21 cellular contexts compared by ENCODE assay signal in genomic region chr13:49956131-49956530, GRCh38. TPM values are rescaled to one million over a fixed set of nuclear protein-coding genes. Genes with fewer than 3 reads are reported as not detected.
DNase-seq lines count a peak whose midpoint lies in the region; ATAC-seq, FAIRE-seq and TF ChIP-seq lines count a peak whose summit lies in the region.
"Had no signal": no experiment of that assay in that cellular context is flagged by ENCODE, and none has a peak within 500 bp of the region (broad histone marks: within the 10 kb centered on the region; RNA-seq: fewer than 3 reads in every experiment).

No MANE protein-coding gene starts in this region.

- H3K4me3 Mint-ChIP-seq in CD14-positive monocyte, result no peak overlapping the region
- H3K4me3 Mint-ChIP-seq: CD4-positive, alpha-beta T cell had no signal

- no peak for TF ChIP-seq EP300 in K562 (IDR thresholded peaks at IDR 0.05; ENCODE audit: low read length)

- no peak for TF ChIP-seq RAD21 in K562 (CRISPR knock-in tag; conservative IDR thresholded peaks at IDR 0.05 in 1 of 2, IDR thresholded peaks at IDR 0.05 in 1 of 2)

- no peak overlapping the region for H2AFZ ChIP-seq in K562 (ENCODE audit: low read depth, low read length)
- H2AFZ ChIP-seq: GM23248 had no signal

- no peak overlapping the region for H3K9ac ChIP-seq in K562 (ENCODE audit: insufficient read depth in 1 of 2, low read depth in 2 of 2, low read length in 2 of 2)
- H3K9ac ChIP-seq: BLaER1, GM23248 had no signal

- peak overlapping the region in 5 of 7 donors; percentile 37 to 78 (median 68) for H3K27ac Mint-ChIP-seq in CD14-positive monocyte
- H3K27ac Mint-ChIP-seq: CD4-positive, alpha-beta T cell had no signal

- BruUV-seq in K562 (replicated peaks; lab: Mats Ljungman, UMichigan), result no TSS peak

- 0% methylated on average over 1 of the region's 3 CpGs for WGBS in K562 (ENCODE audit: insufficient coverage, low coverage, missing lambda C conversion rate)
- WGBS in esophagus squamous epithelium, 2 donors, result 76 to 89% methylated on average over 3 of the region's 3 CpGs

- intact Hi-C loops in CD14-positive monocyte (cut with micrococcal nuclease) (no loop called here), K562 (cut with micrococcal nuclease) (no loop called here), esophagus squamous epithelium (cut with DNase I) (no loop called here)

- no peaks in the 10 kb centered on the region for H3K9me3 ChIP-seq in K562 (replicated peaks; ENCODE audit: control insufficient read depth, insufficient read depth, low read depth, low read length)
- H3K9me3 ChIP-seq in esophagus squamous epithelium, result no peaks in the 10 kb centered on the region

- no peak for TF ChIP-seq POLR2A in K562 (conservative IDR thresholded peaks at IDR 0.05)
- TF ChIP-seq POLR2A in esophagus squamous epithelium (IDR thresholded peaks at IDR 0.05), result no peak
- no peak for TF ChIP-seq POLR2A in erythroblast (IDR thresholded peaks at IDR 0.05; ENCODE audit: low read length)

- H3K36me3 Mint-ChIP-seq in CD14-positive monocyte, result peaks cover 16 to 23% of the 10 kb centered on the region in 2 donors

- H3K36me3 ChIP-seq in K562 (ENCODE audit: control insufficient read depth, insufficient read depth, low read length) (no peaks in the 10 kb centered on the region), esophagus squamous epithelium (no peaks in the 10 kb centered on the region)

- CTCF ChIA-PET in K562 (lab: Yijun Ruan, JAX; ENCODE audit: low intra/inter-chr PET ratio), result no interaction called here

- H3K27me3 Mint-ChIP-seq in CD14-positive monocyte (ENCODE audit: low read depth in 3 of 3), result peaks cover 0 to 1% (median 0%) of the 10 kb centered on the region in 3 donors
- H3K27me3 Mint-ChIP-seq: CD4-positive, alpha-beta T cell had no signal

- H3K4me1 Mint-ChIP-seq in CD14-positive monocyte, result peaks cover 15% of the 10 kb centered on the region

- TF ChIP-seq CTCF in CD14-positive monocyte (IDR thresholded peaks at IDR 0.05) (no peak), K562 (IDR thresholded peaks at IDR 0.05 in 2 of 3, conservative IDR thresholded peaks at IDR 0.05 in 1 of 3; ENCODE audit: insufficient read depth in 2 of 3, low read depth in 1 of 3, low read length in 3 of 3) (no peak), esophagus squamous epithelium (IDR thresholded peaks at IDR 0.05) (no peak)

- no peaks in the 10 kb centered on the region for H3K79me2 ChIP-seq in K562 (ENCODE audit: control insufficient read depth, insufficient read depth, low read length)

- H3K27ac ChIP-seq in K562 (ENCODE audit: extremely low read depth, low read depth, low read length) (no peak overlapping the region), esophagus squamous epithelium (no peak overlapping the region)
- H3K27ac ChIP-seq: 22Rv1, BLaER1, GM23248 had no signal

- H3K4me1 ChIP-seq in K562 (replicated peaks in 1 of 2; ENCODE audit: control insufficient read depth in 2 of 2, insufficient read depth in 2 of 2, low read length in 2 of 2) (no peaks in the 10 kb centered on the region; a peak in 1 of 5 replicates), esophagus squamous epithelium (peaks cover 0 to 16% (median 0%) of the 10 kb centered on the region in 3 donors)
- H3K4me1 ChIP-seq: BLaER1 had no signal

- no peaks in the 10 kb centered on the region for H3K9me1 ChIP-seq in K562 (ENCODE audit: control insufficient read depth, insufficient read depth, low read length)

- peaks cover 0 to 6% (median 2%) of the 10 kb centered on the region in 7 donors for H3K9me3 Mint-ChIP-seq in CD14-positive monocyte

- H3K4me2 ChIP-seq in K562 (ENCODE audit: insufficient read depth, low read length), result no peak overlapping the region
- H3K4me2 ChIP-seq: BLaER1 had no signal

- H4K20me1 ChIP-seq in K562 (replicated peaks; ENCODE audit: control insufficient read depth, insufficient read depth, low read length), result no peaks in the 10 kb centered on the region
- H4K20me1 ChIP-seq: BLaER1 had no signal

- in situ Hi-C loops in K562 (cut with MboI), result no loop called here

- ATAC-seq in K562, result no peak
- ATAC-seq: GM12878, HCT116 had no signal

- no peak for FAIRE-seq in K562 (lab: Jason Lieb, UNC)
- FAIRE-seq: GM12878, GM18507, H54 had no signal

- H3K4me3 ChIP-seq in K562 (no peak overlapping the region), esophagus squamous epithelium (no peak overlapping the region)
- H3K4me3 ChIP-seq: BLaER1, GM12878, GM23248 had no signal

- POLR2A ChIA-PET in K562 (lab: Yijun Ruan, JAX), result no interaction called here

- DNase-seq in NOMO-1 treated with DMSO at 0.1 percent for 48 hours (lab: John Stamatoyannopoulos, UW; ENCODE audit: unreplicated experiment) (peak; percentile 50), NOMO-1 treated with dmso at 0.1 percent for 144 hours (lab: John Stamatoyannopoulos, UW; ENCODE audit: unreplicated experiment) (no peak), CD14-positive monocyte (ENCODE audit: low spot score) (no peak), MV-4-11 (lab: John Stamatoyannopoulos, UW) (peak; percentile 58), K562 (ENCODE audit: extremely low read depth in 1 of 4, low spot score in 3 of 4) (no peak), esophagus squamous epithelium (lab: John Stamatoyannopoulos, UW) (no peak), erythroblast (lab: John Stamatoyannopoulos, UW) (no peak)
- DNase-seq in activated CD4-positive, alpha-beta T cell treated with anti-CD3 and anti-CD28 coated beads, Interleukin-2, amount 50 U/mL, for 48 hours, result no peak
- DNase-seq: Calu3; CD4-positive, alpha-beta T cell; DMS 273 treated with DMSO at 0.1 percent for 48 hours; DMS79; GM23248 had no signal

- no peaks in the 10 kb centered on the region for H3K27me3 ChIP-seq in K562 (ENCODE audit: control insufficient read depth in 2 of 2, insufficient read depth in 2 of 2, low read length in 2 of 2)
- H3K27me3 ChIP-seq in esophagus squamous epithelium, result no peaks in the 10 kb centered on the region
- H3K27me3 ChIP-seq: BLaER1 had no signal

RNA-seq across cellular contexts. Expression of gene SPRYD7, which starts 20.0 kb away (rescaled TPM):
- polyA plus RNA-seq in CD14-positive monocyte, result 1 to 10 TPM; 1.2 to 2.3 TPM
- 3.0 and 3.6 TPM in 2 replicates for total RNA-seq in K562 (2011; cell fraction: chromatin; rRNA removed; ENCODE audit: low replicate concordance)
- 1.2 and 1.3 TPM in 2 replicates for total RNA-seq in K562 (2011; cell fraction: nucleolus; rRNA removed)
- total RNA-seq in K562 (2011; cell fraction: nucleoplasm; rRNA removed), result 2.7 and 4.2 TPM in 2 replicates
- 7.9 and 8.9 TPM in 2 replicates for total RNA-seq in K562 (2014; rRNA removed)
- 7.5 and 7.9 TPM in 2 replicates for total RNA-seq in K562 (2014; rRNA removed; fragmentation: Illumina TruSeq; extraction: Trizol)
- total RNA-seq in K562 (2015; rRNA removed; fragmentation: Illumina TruSeq; extraction: Trizol), result 6.4 and 6.8 TPM in 2 replicates
- total RNA-seq in K562 (2021), result 7.2 and 7.8 TPM in 2 replicates
- 4.3 and 4.6 TPM in 2 replicates for polyA plus RNA-seq in K562 (2011; rRNA removed)
- polyA plus RNA-seq in K562 (2011; cell fraction: cytosol; rRNA removed), result 2.2 and 3.3 TPM in 2 replicates
- 2.5 and 2.7 TPM in 2 replicates for polyA plus RNA-seq in K562 (2011; cell fraction: nucleus; rRNA removed)
- polyA plus RNA-seq in K562 (2012), result 9.8 and 11.0 TPM in 2 replicates
- 8.8 and 11.0 TPM in 2 replicates for polyA plus RNA-seq in K562 (2014; fragmentation: Illumina TruSeq; extraction: Trizol)
- polyA plus RNA-seq in K562 (2014; fragmentation: Nextera tagmentation; extraction: Ambion mirVana), result 1 to 10 TPM; 8.5 to 9.8 TPM
- 7.6 and 7.9 TPM in 2 replicates for polyA plus RNA-seq in K562 (2014; rRNA removed)
- 2.6 and 3.8 TPM in 2 replicates for polyA minus RNA-seq in K562 (2011; rRNA and poly(A)+ RNA removed)
- 2.6 and 3.1 TPM in 2 replicates for polyA minus RNA-seq in K562 (2011; cell fraction: cytosol; rRNA and poly(A)+ RNA removed)
- polyA minus RNA-seq in K562 (2011; cell fraction: nucleus; rRNA and poly(A)+ RNA removed), result 1.3 and 2.2 TPM in 2 replicates
- total RNA-seq in esophagus squamous epithelium, result 10 to 100 TPM in 1 of 4 donors, 1 to 10 TPM in 3; 6.3 to 11.9 (median 9.2) TPM

RNA-seq across cellular contexts. Expression of gene TRIM13, which starts 40.7 kb away (rescaled TPM):
- polyA plus RNA-seq in CD14-positive monocyte, result 1 to 10 TPM; 5.8 to 6.1 TPM
- total RNA-seq in K562 (2011; cell fraction: chromatin; rRNA removed; ENCODE audit: low replicate concordance), result 20.6 and 28.9 TPM in 2 replicates
- total RNA-seq in K562 (2011; cell fraction: nucleolus; rRNA removed), result 13.7 and 14.3 TPM in 2 replicates
- total RNA-seq in K562 (2011; cell fraction: nucleoplasm; rRNA removed), result 17.2 and 18.9 TPM in 2 replicates
- 12.0 and 12.1 TPM in 2 replicates for total RNA-seq in K562 (2014; rRNA removed)
- 17.5 and 27.1 TPM in 2 replicates for total RNA-seq in K562 (2014; rRNA removed; fragmentation: Illumina TruSeq; extraction: Trizol)
- total RNA-seq in K562 (2015; rRNA removed; fragmentation: Illumina TruSeq; extraction: Trizol), result 16.3 and 16.7 TPM in 2 replicates
- 15.6 and 17.0 TPM in 2 replicates for total RNA-seq in K562 (2021)
- 26.5 and 30.6 TPM in 2 replicates for polyA plus RNA-seq in K562 (2011; rRNA removed)
- polyA plus RNA-seq in K562 (2011; cell fraction: cytosol; rRNA removed), result 5.9 and 12.8 TPM in 2 replicates
- 14.2 and 18.3 TPM in 2 replicates for polyA plus RNA-seq in K562 (2011; cell fraction: nucleus; rRNA removed)
- polyA plus RNA-seq in K562 (2012), result 11.4 and 14.9 TPM in 2 replicates
- polyA plus RNA-seq in K562 (2014; fragmentation: Illumina TruSeq; extraction: Trizol), result 18.3 and 19.3 TPM in 2 replicates
- 10 to 100 TPM; 19.9 to 24.8 TPM for polyA plus RNA-seq in K562 (2014; fragmentation: Nextera tagmentation; extraction: Ambion mirVana)
- polyA plus RNA-seq in K562 (2014; rRNA removed), result 15.8 and 17.8 TPM in 2 replicates
- 22.3 and 24.0 TPM in 2 replicates for polyA minus RNA-seq in K562 (2011; rRNA and poly(A)+ RNA removed)
- 6.1 and 7.3 TPM in 2 replicates for polyA minus RNA-seq in K562 (2011; cell fraction: cytosol; rRNA and poly(A)+ RNA removed)
- 2.8 and 5.6 TPM in 2 replicates for polyA minus RNA-seq in K562 (2011; cell fraction: nucleus; rRNA and poly(A)+ RNA removed)
- 10 to 100 TPM; 22.8 to 28.8 (median 26.5) TPM for total RNA-seq in esophagus squamous epithelium

RNA-seq across cellular contexts. Expression of gene KCNRG, which starts 59.1 kb away (rescaled TPM):
- polyA plus RNA-seq in CD14-positive monocyte (under 1 TPM in 1 of 2 donors, not detected in 1; 0.15 TPM), K562 (2011; rRNA removed) (0.84 and 1.1 TPM in 2 replicates), K562 (2014; fragmentation: Illumina TruSeq; extraction: Trizol) (0.78 and 0.83 TPM in 2 replicates), K562 (2014; fragmentation: Nextera tagmentation; extraction: Ambion mirVana) (under 1 TPM; 0.36 to 0.39 TPM), K562 (2014; rRNA removed) (0.46 and 0.50 TPM in 2 replicates)
- total RNA-seq in K562 (2011; cell fraction: chromatin; rRNA removed; ENCODE audit: low replicate concordance), result 1.4 and 2.8 TPM in 2 replicates
- total RNA-seq in K562 (2011; cell fraction: nucleolus; rRNA removed), result 0.67 and 1.6 TPM in 2 replicates
- total RNA-seq in K562 (2011; cell fraction: nucleoplasm; rRNA removed), result 1.8 and 2.3 TPM in 2 replicates
- total RNA-seq in K562 (2014; rRNA removed) (0.41 and 0.69 TPM in 2 replicates), K562 (2014; rRNA removed; fragmentation: Illumina TruSeq; extraction: Trizol) (0.80 and 1.1 TPM in 2 replicates), K562 (2015; rRNA removed; fragmentation: Illumina TruSeq; extraction: Trizol) (0.72 and 0.87 TPM in 2 replicates), K562 (2021) (0.13 and 0.53 TPM in 2 replicates), esophagus squamous epithelium (1 to 10 TPM in 3 of 4 donors, not detected in 1; 1.1 to 3.6 (median 2.9) TPM)
- 0.28 and 0.45 TPM in 2 replicates for polyA plus RNA-seq in K562 (2011; cell fraction: cytosol; rRNA removed)
- polyA plus RNA-seq in K562 (2011; cell fraction: nucleus; rRNA removed), result 0.38 and 0.80 TPM in 2 replicates
- 0.16 and 0.25 TPM in 2 replicates for polyA plus RNA-seq in K562 (2012)
- 3.2 and 4.0 TPM in 2 replicates for polyA minus RNA-seq in K562 (2011; rRNA and poly(A)+ RNA removed)
- 0.76 and 1.5 TPM in 2 replicates for polyA minus RNA-seq in K562 (2011; cell fraction: cytosol; rRNA and poly(A)+ RNA removed)
- 0.54 and 1.3 TPM in 2 replicates for polyA minus RNA-seq in K562 (2011; cell fraction: nucleus; rRNA and poly(A)+ RNA removed)
- total RNA-seq: Calu3, G401, HT-29 had no signal

Comparison
In these comparisons a context has a peak if more than half of its experiments do, and no peak if none do; other contexts are left out.
1. DNase-seq: peak in NOMO-1 treated with DMSO at 0.1 percent for 48 hours (single experiment) and MV-4-11 (single experiment); none in NOMO-1 treated with dmso at 0.1 percent for 144 hours (single experiment), CD14-positive monocyte (single experiment), K562 (0 of 4), esophagus squamous epithelium (single experiment), erythroblast (0 of 2) and activated CD4-positive, alpha-beta T cell treated with anti-CD3 and anti-CD28 coated beads, Interleukin-2, amount 50 U/mL, for 48 hours (0 of 2).